ENCODE assay signal across 1 cellular context in the genomic region with DNA sequence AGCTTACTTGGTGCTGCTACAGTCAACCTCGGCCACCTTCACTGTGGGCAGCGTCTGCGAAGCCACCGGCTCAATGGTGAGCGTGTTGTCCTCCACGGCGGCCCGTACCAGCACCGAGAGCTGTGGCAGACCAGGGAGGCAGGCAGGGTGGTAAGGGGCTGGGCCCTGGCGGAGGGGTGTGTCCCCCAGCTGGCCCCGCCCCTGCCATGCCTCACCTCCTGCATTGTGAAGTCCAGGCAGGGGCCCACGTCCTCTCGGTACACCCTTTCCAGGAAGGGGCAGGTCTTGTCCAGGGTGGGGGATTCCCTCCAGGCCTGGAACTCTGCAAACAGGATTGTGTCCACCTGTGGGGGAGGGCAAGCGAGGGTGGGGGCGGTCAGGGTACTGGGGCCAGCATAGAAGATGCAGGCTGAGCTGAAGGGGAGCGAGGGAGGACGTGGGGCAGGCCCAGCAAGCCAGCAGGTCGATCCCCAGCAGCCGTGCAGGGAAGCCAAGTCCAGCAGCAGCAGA.
A peak's percentile ranks its signal among the peaks of the same experiment; 100 is the strongest.
TF ChIP-seq lines count a peak whose summit lies in the region.

No MANE protein-coding gene starts in this region.

TF ChIP-seq in HepG2, 621 proteins besides CTCF, POLR2A, EP300 and RAD21 (continued from another document and continues in another):
- TF ChIP-seq ZNF180 (CRISPR knock-in tag; IDR thresholded peaks at IDR 0.05; ENCODE audit: borderline replicate concordance, low read depth) (no peak), CBX5 (CRISPR knock-in tag; IDR thresholded peaks at IDR 0.05; ENCODE audit: borderline replicate concordance) (no peak), HHEX (CRISPR knock-in tag; IDR thresholded peaks at IDR 0.05) (no peak), SP4 (CRISPR knock-in tag; IDR thresholded peaks at IDR 0.05) (peak; percentile 96), GTF3A (CRISPR knock-in tag; conservative IDR thresholded peaks at IDR 0.05) (0 out of 2 replicates have a peak, but pooled peaks have one; percentile 70), RFX3 (CRISPR knock-in tag; IDR thresholded peaks at IDR 0.05) (no peak), DNMT3B (CRISPR knock-in tag; conservative IDR thresholded peaks at IDR 0.05) (no peak), CHD2 (IDR thresholded peaks at IDR 0.05; ENCODE audit: low read depth, low read length) (no peak), GLI4 (CRISPR knock-in tag; IDR thresholded peaks at IDR 0.05; ENCODE audit: borderline replicate concordance) (0 out of 2 replicates have a peak, but pooled peaks have one; percentile 26), JUN (CRISPR knock-in tag; IDR thresholded peaks at IDR 0.05) (no peak), GZF1 (CRISPR knock-in tag; IDR thresholded peaks at IDR 0.05) (no peak), MTF1 (CRISPR knock-in tag; IDR thresholded peaks at IDR 0.05) (no peak), ZFP90 (CRISPR knock-in tag; IDR thresholded peaks at IDR 0.05; ENCODE audit: borderline replicate concordance) (no peak), ZNF496 (CRISPR knock-in tag; IDR thresholded peaks at IDR 0.05; ENCODE audit: insufficient replicate concordance) (no peak), ZNF33B (CRISPR knock-in tag; IDR thresholded peaks at IDR 0.05) (no peak), ZNF34 (CRISPR knock-in tag; IDR thresholded peaks at IDR 0.05; ENCODE audit: borderline replicate concordance) (no peak), IKZF4 (CRISPR knock-in tag; IDR thresholded peaks at IDR 0.05; ENCODE audit: borderline replicate concordance, low read depth, not compliant biosample characterization) (peak; percentile 26), ZNF616 (CRISPR knock-in tag; IDR thresholded peaks at IDR 0.05; ENCODE audit: low read depth) (no peak), ZNF749 (CRISPR knock-in tag; IDR thresholded peaks at IDR 0.05; ENCODE audit: borderline replicate concordance) (no peak), ZFP62 (CRISPR knock-in tag; IDR thresholded peaks at IDR 0.05) (no peak), TBP (CRISPR knock-in tag; IDR thresholded peaks at IDR 0.05) (no peak), SMAD1 (CRISPR knock-in tag; IDR thresholded peaks at IDR 0.05; ENCODE audit: borderline replicate concordance, low read depth) (peak; percentile 71; the same call in 1 of the 2 replicates), ZNF432 (CRISPR knock-in tag; IDR thresholded peaks at IDR 0.05; ENCODE audit: borderline replicate concordance) (no peak), ZNF234 (CRISPR knock-in tag; conservative IDR thresholded peaks at IDR 0.05) (no peak), ZNF670 (CRISPR knock-in tag; IDR thresholded peaks at IDR 0.05; ENCODE audit: borderline replicate concordance) (no peak), ZNF296 (CRISPR knock-in tag; conservative IDR thresholded peaks at IDR 0.05) (no peak), ZNF282 (IDR thresholded peaks at IDR 0.05; ENCODE audit: partially characterized antibody) (no peak), ZMYM4 (CRISPR knock-in tag; IDR thresholded peaks at IDR 0.05) (no peak), EHMT2 (IDR thresholded peaks at IDR 0.05; ENCODE audit: borderline replicate concordance, low read depth, low read length) (no peak), ZNF605 (CRISPR knock-in tag; IDR thresholded peaks at IDR 0.05) (0 out of 2 replicates have a peak, but pooled peaks have one; percentile 42), ZNF570 (CRISPR knock-in tag; IDR thresholded peaks at IDR 0.05; ENCODE audit: borderline replicate concordance) (no peak), CBFB (CRISPR knock-in tag; IDR thresholded peaks at IDR 0.05) (no peak), ZNF558 (CRISPR knock-in tag; IDR thresholded peaks at IDR 0.05; ENCODE audit: borderline replicate concordance) (no peak), NFATC3 (CRISPR knock-in tag; IDR thresholded peaks at IDR 0.05) (no peak), KAT8 (CRISPR knock-in tag; IDR thresholded peaks at IDR 0.05) (no peak), RELA (CRISPR knock-in tag; IDR thresholded peaks at IDR 0.05) (peak; percentile 85; the same call in 1 of the 2 replicates)
- TF ChIP-seq, protein P1, sequence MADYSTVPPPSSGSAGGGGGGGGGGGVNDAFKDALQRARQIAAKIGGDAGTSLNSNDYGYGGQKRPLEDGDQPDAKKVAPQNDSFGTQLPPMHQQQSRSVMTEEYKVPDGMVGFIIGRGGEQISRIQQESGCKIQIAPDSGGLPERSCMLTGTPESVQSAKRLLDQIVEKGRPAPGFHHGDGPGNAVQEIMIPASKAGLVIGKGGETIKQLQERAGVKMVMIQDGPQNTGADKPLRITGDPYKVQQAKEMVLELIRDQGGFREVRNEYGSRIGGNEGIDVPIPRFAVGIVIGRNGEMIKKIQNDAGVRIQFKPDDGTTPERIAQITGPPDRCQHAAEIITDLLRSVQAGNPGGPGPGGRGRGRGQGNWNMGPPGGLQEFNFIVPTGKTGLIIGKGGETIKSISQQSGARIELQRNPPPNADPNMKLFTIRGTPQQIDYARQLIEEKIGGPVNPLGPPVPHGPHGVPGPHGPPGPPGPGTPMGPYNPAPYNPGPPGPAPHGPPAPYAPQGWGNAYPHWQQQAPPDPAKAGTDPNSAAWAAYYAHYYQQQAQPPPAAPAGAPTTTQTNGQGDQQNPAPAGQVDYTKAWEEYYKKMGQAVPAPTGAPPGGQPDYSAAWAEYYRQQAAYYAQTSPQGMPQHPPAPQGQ (CRISPR knock-in tag; IDR thresholded peaks at IDR 0.05; ENCODE audit: borderline replicate concordance), result no peak
- TF ChIP-seq, protein P2, sequence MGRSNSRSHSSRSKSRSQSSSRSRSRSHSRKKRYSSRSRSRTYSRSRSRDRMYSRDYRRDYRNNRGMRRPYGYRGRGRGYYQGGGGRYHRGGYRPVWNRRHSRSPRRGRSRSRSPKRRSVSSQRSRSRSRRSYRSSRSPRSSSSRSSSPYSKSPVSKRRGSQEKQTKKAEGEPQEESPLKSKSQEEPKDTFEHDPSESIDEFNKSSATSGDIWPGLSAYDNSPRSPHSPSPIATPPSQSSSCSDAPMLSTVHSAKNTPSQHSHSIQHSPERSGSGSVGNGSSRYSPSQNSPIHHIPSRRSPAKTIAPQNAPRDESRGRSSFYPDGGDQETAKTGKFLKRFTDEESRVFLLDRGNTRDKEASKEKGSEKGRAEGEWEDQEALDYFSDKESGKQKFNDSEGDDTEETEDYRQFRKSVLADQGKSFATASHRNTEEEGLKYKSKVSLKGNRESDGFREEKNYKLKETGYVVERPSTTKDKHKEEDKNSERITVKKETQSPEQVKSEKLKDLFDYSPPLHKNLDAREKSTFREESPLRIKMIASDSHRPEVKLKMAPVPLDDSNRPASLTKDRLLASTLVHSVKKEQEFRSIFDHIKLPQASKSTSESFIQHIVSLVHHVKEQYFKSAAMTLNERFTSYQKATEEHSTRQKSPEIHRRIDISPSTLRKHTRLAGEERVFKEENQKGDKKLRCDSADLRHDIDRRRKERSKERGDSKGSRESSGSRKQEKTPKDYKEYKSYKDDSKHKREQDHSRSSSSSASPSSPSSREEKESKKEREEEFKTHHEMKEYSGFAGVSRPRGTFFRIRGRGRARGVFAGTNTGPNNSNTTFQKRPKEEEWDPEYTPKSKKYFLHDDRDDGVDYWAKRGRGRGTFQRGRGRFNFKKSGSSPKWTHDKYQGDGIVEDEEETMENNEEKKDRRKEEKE (IDR thresholded peaks at IDR 0.05), result no peak
- TF ChIP-seq, protein P3, sequence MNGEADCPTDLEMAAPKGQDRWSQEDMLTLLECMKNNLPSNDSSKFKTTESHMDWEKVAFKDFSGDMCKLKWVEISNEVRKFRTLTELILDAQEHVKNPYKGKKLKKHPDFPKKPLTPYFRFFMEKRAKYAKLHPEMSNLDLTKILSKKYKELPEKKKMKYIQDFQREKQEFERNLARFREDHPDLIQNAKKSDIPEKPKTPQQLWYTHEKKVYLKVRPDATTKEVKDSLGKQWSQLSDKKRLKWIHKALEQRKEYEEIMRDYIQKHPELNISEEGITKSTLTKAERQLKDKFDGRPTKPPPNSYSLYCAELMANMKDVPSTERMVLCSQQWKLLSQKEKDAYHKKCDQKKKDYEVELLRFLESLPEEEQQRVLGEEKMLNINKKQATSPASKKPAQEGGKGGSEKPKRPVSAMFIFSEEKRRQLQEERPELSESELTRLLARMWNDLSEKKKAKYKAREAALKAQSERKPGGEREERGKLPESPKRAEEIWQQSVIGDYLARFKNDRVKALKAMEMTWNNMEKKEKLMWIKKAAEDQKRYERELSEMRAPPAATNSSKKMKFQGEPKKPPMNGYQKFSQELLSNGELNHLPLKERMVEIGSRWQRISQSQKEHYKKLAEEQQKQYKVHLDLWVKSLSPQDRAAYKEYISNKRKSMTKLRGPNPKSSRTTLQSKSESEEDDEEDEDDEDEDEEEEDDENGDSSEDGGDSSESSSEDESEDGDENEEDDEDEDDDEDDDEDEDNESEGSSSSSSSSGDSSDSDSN (CRISPR knock-in tag; IDR thresholded peaks at IDR 0.05), result peak; percentile 63
- TF ChIP-seq, protein P4, sequence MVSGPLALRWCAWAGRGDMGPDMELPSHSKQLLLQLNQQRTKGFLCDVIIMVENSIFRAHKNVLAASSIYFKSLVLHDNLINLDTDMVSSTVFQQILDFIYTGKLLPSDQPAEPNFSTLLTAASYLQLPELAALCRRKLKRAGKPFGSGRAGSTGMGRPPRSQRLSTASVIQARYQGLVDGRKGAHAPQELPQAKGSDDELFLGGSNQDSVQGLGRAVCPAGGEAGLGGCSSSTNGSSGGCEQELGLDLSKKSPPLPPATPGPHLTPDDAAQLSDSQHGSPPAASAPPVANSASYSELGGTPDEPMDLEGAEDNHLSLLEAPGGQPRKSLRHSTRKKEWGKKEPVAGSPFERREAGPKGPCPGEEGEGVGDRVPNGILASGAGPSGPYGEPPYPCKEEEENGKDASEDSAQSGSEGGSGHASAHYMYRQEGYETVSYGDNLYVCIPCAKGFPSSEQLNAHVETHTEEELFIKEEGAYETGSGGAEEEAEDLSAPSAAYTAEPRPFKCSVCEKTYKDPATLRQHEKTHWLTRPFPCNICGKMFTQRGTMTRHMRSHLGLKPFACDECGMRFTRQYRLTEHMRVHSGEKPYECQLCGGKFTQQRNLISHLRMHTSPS (CRISPR knock-in tag; IDR thresholded peaks at IDR 0.05; ENCODE audit: low read depth), result peak; percentile 86
- TF ChIP-seq, protein P5, sequence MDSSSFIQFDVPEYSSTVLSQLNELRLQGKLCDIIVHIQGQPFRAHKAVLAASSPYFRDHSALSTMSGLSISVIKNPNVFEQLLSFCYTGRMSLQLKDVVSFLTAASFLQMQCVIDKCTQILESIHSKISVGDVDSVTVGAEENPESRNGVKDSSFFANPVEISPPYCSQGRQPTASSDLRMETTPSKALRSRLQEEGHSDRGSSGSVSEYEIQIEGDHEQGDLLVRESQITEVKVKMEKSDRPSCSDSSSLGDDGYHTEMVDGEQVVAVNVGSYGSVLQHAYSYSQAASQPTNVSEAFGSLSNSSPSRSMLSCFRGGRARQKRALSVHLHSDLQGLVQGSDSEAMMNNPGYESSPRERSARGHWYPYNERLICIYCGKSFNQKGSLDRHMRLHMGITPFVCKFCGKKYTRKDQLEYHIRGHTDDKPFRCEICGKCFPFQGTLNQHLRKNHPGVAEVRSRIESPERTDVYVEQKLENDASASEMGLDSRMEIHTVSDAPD (CRISPR knock-in tag; IDR thresholded peaks at IDR 0.05), result no peak
- TF ChIP-seq, protein P6, sequence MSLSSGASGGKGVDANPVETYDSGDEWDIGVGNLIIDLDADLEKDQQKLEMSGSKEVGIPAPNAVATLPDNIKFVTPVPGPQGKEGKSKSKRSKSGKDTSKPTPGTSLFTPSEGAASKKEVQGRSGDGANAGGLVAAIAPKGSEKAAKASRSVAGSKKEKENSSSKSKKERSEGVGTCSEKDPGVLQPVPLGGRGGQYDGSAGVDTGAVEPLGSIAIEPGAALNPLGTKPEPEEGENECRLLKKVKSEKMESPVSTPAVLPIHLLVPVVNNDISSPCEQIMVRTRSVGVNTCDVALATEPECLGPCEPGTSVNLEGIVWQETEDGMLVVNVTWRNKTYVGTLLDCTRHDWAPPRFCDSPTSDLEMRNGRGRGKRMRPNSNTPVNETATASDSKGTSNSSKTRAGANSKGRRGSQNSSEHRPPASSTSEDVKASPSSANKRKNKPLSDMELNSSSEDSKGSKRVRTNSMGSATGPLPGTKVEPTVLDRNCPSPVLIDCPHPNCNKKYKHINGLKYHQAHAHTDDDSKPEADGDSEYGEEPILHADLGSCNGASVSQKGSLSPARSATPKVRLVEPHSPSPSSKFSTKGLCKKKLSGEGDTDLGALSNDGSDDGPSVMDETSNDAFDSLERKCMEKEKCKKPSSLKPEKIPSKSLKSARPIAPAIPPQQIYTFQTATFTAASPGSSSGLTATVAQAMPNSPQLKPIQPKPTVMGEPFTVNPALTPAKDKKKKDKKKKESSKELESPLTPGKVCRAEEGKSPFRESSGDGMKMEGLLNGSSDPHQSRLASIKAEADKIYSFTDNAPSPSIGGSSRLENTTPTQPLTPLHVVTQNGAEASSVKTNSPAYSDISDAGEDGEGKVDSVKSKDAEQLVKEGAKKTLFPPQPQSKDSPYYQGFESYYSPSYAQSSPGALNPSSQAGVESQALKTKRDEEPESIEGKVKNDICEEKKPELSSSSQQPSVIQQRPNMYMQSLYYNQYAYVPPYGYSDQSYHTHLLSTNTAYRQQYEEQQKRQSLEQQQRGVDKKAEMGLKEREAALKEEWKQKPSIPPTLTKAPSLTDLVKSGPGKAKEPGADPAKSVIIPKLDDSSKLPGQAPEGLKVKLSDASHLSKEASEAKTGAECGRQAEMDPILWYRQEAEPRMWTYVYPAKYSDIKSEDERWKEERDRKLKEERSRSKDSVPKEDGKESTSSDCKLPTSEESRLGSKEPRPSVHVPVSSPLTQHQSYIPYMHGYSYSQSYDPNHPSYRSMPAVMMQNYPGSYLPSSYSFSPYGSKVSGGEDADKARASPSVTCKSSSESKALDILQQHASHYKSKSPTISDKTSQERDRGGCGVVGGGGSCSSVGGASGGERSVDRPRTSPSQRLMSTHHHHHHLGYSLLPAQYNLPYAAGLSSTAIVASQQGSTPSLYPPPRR (CRISPR knock-in tag; IDR thresholded peaks at IDR 0.05; ENCODE audit: borderline replicate concordance), result peak; percentile 66; the same call in 1 of the 2 replicates
- TF ChIP-seq, protein P7, sequence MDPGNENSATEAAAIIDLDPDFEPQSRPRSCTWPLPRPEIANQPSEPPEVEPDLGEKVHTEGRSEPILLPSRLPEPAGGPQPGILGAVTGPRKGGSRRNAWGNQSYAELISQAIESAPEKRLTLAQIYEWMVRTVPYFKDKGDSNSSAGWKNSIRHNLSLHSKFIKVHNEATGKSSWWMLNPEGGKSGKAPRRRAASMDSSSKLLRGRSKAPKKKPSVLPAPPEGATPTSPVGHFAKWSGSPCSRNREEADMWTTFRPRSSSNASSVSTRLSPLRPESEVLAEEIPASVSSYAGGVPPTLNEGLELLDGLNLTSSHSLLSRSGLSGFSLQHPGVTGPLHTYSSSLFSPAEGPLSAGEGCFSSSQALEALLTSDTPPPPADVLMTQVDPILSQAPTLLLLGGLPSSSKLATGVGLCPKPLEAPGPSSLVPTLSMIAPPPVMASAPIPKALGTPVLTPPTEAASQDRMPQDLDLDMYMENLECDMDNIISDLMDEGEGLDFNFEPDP (CRISPR knock-in tag; conservative IDR thresholded peaks at IDR 0.05), result no peak
